Comparison of ENCODE assay signal across 8 cellular contexts in the genomic region with DNA sequence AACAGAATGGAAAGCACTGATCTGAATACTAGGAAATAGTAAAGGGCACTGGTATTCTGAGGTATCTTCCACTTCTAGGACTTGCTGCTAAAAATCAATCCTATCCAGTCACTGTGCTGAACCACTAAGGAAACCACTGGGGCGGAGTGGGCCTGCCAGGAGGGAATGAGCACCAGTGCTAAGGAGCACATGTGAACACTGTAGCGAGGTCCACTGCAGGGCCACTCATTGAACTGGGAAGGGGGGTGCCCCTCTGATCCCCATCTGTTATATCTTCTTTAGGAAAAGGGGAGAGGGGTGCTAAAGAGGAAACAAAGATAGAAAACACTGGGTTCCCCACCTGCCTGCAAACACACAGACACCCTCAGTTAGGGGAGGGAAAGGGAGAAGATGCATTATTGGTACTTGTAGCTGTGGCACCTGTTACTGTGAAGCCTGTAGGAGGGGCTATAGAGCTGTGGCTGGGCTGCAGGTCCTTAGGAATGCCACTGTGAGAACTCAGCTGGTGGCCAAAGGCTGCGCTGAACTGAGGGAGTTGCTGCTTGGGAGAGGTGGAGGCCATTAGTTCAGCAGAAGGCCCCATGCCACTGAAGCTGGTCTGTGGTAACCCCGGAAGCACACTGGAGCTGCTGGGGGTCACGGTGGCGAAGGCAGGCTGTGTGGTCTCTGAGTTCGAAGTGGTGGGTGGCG.
DNase-seq lines count a peak whose midpoint lies in the region; ATAC-seq and TF ChIP-seq lines count a peak whose summit lies in the region.

No MANE protein-coding gene starts in this region.

- 96% methylated on average over 8 of the region's 8 CpGs for WGBS in liver

- no peak for ATAC-seq in HG02678 (IDR thresholded peaks at IDR 0.05; ENCODE audit: unreplicated experiment)
- no peak for ATAC-seq in GM19035 (IDR thresholded peaks at IDR 0.05; ENCODE audit: unreplicated experiment)

- H3K4me1 ChIP-seq in liver (ENCODE audit: control insufficient read depth in 4 of 4, insufficient read depth in 4 of 4, low read length in 3 of 4), result no peaks in the 10 kb centered on the region

- H3K4me3 ChIP-seq in HFF-Myc (replicated peaks; ENCODE audit: low read depth, low read length) (no peak overlapping the region), WERI-Rb-1 (ENCODE audit: low read depth, low read length) (no peak overlapping the region), liver (ENCODE audit: low read depth in 1 of 3, low read length in 3 of 3) (no peak overlapping the region)

- TF ChIP-seq CTCF in HFF-Myc (IDR thresholded peaks at IDR 0.05; ENCODE audit: low read depth, low read length, missing control alignments), result peak; percentile 45
- TF ChIP-seq CTCF in WERI-Rb-1 (IDR thresholded peaks at IDR 0.05; ENCODE audit: low read depth, low read length), result peak; percentile 90
- TF ChIP-seq CTCF in liver (IDR thresholded peaks at IDR 0.05; ENCODE audit: low read depth, low read length, missing input control), result peak; percentile 30

- H3K27me3 ChIP-seq in WERI-Rb-1 (ENCODE audit: insufficient read depth, low read depth, severe bottlenecking) (no peaks in the 10 kb centered on the region), liver (ENCODE audit: control insufficient read depth in 4 of 4, insufficient read depth in 4 of 4, low read length in 3 of 4) (no peaks in the 10 kb centered on the region)

- H3K27ac ChIP-seq in WERI-Rb-1 (no peak overlapping the region), liver (ENCODE audit: low read depth in 1 of 2, low read length in 2 of 2) (no peak overlapping the region)

- H3K9ac ChIP-seq in liver (ENCODE audit: low read depth in 1 of 2, low read length in 2 of 2), result no peak overlapping the region

- TF ChIP-seq RAD21 in liver (IDR thresholded peaks at IDR 0.05), result peak; percentile 53 to 78

- H3K9me3 ChIP-seq in WERI-Rb-1 (ENCODE audit: severe bottlenecking), result no peaks in the 10 kb centered on the region
- H3K9me3 ChIP-seq in liver (ENCODE audit: control insufficient read depth in 4 of 4, low read length in 3 of 4), result no peaks in the 10 kb centered on the region

- H3K36me3 ChIP-seq in WERI-Rb-1 (peaks cover 37% of the 10 kb centered on the region), liver (ENCODE audit: control insufficient read depth in 4 of 4, insufficient read depth in 3 of 4, low read depth in 1 of 4, low read length in 3 of 4) (peaks cover 3 to 25% (median 16%) of the 10 kb centered on the region in 4 donors)

- DNase-seq in GDM1 (lab: John Stamatoyannopoulos, UW) (peak; percentile 23), HFF-Myc (ENCODE audit: extremely low read depth, low read depth) (peak; percentile 12), WERI-Rb-1 (peak; percentile 64), AG20443 (ENCODE audit: low spot score) (no peak), T-helper 9 cell (no peak)

TF ChIP-seq in liver, 16 proteins besides CTCF, POLR2A, EP300 and RAD21:
- TF ChIP-seq NR2F2 (IDR thresholded peaks at IDR 0.05), result no peak
- TF ChIP-seq TAF1 (conservative IDR thresholded peaks at IDR 0.05), result no peak
- TF ChIP-seq, protein P1, sequence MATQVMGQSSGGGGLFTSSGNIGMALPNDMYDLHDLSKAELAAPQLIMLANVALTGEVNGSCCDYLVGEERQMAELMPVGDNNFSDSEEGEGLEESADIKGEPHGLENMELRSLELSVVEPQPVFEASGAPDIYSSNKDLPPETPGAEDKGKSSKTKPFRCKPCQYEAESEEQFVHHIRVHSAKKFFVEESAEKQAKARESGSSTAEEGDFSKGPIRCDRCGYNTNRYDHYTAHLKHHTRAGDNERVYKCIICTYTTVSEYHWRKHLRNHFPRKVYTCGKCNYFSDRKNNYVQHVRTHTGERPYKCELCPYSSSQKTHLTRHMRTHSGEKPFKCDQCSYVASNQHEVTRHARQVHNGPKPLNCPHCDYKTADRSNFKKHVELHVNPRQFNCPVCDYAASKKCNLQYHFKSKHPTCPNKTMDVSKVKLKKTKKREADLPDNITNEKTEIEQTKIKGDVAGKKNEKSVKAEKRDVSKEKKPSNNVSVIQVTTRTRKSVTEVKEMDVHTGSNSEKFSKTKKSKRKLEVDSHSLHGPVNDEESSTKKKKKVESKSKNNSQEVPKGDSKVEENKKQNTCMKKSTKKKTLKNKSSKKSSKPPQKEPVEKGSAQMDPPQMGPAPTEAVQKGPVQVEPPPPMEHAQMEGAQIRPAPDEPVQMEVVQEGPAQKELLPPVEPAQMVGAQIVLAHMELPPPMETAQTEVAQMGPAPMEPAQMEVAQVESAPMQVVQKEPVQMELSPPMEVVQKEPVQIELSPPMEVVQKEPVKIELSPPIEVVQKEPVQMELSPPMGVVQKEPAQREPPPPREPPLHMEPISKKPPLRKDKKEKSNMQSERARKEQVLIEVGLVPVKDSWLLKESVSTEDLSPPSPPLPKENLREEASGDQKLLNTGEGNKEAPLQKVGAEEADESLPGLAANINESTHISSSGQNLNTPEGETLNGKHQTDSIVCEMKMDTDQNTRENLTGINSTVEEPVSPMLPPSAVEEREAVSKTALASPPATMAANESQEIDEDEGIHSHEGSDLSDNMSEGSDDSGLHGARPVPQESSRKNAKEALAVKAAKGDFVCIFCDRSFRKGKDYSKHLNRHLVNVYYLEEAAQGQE (IDR thresholded peaks at IDR 0.05), result no peak
- no peak for TF ChIP-seq FOXA2 (IDR thresholded peaks at IDR 0.05)
- TF ChIP-seq, protein P2, sequence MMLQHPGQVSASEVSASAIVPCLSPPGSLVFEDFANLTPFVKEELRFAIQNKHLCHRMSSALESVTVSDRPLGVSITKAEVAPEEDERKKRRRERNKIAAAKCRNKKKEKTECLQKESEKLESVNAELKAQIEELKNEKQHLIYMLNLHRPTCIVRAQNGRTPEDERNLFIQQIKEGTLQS (IDR thresholded peaks at IDR 0.05), result no peak
- no peak for TF ChIP-seq RXRA (IDR thresholded peaks at IDR 0.05)
- no peak for TF ChIP-seq JUND (IDR thresholded peaks at IDR 0.05)
- no peak for TF ChIP-seq HNF4A (conservative IDR thresholded peaks at IDR 0.05)
- TF ChIP-seq, protein P3, sequence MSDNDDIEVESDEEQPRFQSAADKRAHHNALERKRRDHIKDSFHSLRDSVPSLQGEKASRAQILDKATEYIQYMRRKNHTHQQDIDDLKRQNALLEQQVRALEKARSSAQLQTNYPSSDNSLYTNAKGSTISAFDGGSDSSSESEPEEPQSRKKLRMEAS (IDR thresholded peaks at IDR 0.05), result no peak
- TF ChIP-seq GABPA (IDR thresholded peaks at IDR 0.05 in 1 of 2, conservative IDR thresholded peaks at IDR 0.05 in 1 of 2), result no peak

Comparison
In these comparisons a context has a peak if more than half of its experiments do, and no peak if none do; other contexts are left out.
1. DNase-seq: peak in GDM1 (single experiment), HFF-Myc (single experiment) and WERI-Rb-1 (single experiment); none in AG20443 (single experiment) and T-helper 9 cell (single experiment).
2. CTCF ChIP-seq: peak in every context shown above with its lines; median percentile 90 in WERI-Rb-1; 45 in HFF-Myc; 30 in liver.